ENCODE assay signal across 3 cellular contexts in genomic region chr7:81843657-81844056, GRCh38.
A peak's percentile ranks its signal among the peaks of the same experiment; 100 is the strongest.
TF ChIP-seq lines count a peak whose summit lies in the region.

No MANE protein-coding gene starts in this region.

TF ChIP-seq in HEK293, 187 proteins besides CTCF, POLR2A, EP300 and RAD21:
- peak; percentile 96 for TF ChIP-seq ZNF146 (tag by site-specific recombination; IDR thresholded peaks at IDR 0.05)
- TF ChIP-seq, protein P1, sequence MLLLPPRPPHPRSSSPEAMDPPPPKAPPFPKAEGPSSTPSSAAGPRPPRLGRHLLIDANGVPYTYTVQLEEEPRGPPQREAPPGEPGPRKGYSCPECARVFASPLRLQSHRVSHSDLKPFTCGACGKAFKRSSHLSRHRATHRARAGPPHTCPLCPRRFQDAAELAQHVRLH (tag by site-specific recombination; IDR thresholded peaks at IDR 0.05): peak; percentile 31; the same call in 1 of the 2 replicates

TF ChIP-seq in K562, 482 proteins besides CTCF, POLR2A, EP300 and RAD21:
- TF ChIP-seq ZNF146 (CRISPR knock-in tag; IDR thresholded peaks at IDR 0.05; ENCODE audit: unreplicated experiment): peak; percentile 63

TF ChIP-seq in H1, 55 proteins besides CTCF, POLR2A, EP300 and RAD21:
- 0 out of 2 replicates have a peak, but pooled peaks have one; percentile 37 for TF ChIP-seq KDM1A (IDR thresholded peaks at IDR 0.05; ENCODE audit: borderline replicate concordance, low read length)
